17 cellular contexts compared by ENCODE assay signal in genomic region chr6:149425224-149425623, GRCh38. TPM values are rescaled to one million over a fixed set of nuclear protein-coding genes. Genes with fewer than 3 reads are reported as not detected.
A peak's percentile ranks its signal among the peaks of the same experiment; 100 is the strongest.
DNase-seq lines count a peak whose midpoint lies in the region; ATAC-seq and TF ChIP-seq lines count a peak whose summit lies in the region.
"Had no signal": no experiment of that assay in that cellular context is flagged by ENCODE, and none has a peak within 500 bp of the region (broad histone marks: within the 10 kb centered on the region; RNA-seq: fewer than 3 reads in every experiment).

No MANE protein-coding gene starts in this region.

- H4K20me1 ChIP-seq in neural progenitor cell (ENCODE audit: low read depth) = no peaks in the 10 kb centered on the region

- H3K27ac Mint-ChIP-seq in endothelial cell (ENCODE audit: unreplicated experiment) (peak overlapping the region; percentile 78), neural progenitor cell (peak overlapping the region; percentile 27), type B pancreatic cell (no peak overlapping the region)
- H3K27ac Mint-ChIP-seq in stimulated activated memory B cell treated with anti-CD40 and anti-IgM and Interleukin-4, amounts not matched to agents 10 μg/mL and 1 μg/mL and 100 μg/mL, for 72 hours = no peak overlapping the region

- no peaks in the 10 kb centered on the region for H3K79me2 ChIP-seq in neural progenitor cell (ENCODE audit: low read depth)

- H3K4me2 ChIP-seq in neural progenitor cell = no peak overlapping the region

- no peaks in the 10 kb centered on the region for H3F3A ChIP-seq in neural progenitor cell (ENCODE audit: low read depth)

- H2AFZ ChIP-seq in neural progenitor cell (replicated peaks) = no peak overlapping the region

- H3K27me3 Mint-ChIP-seq in endothelial cell (ENCODE audit: unreplicated experiment) (peaks cover 9% of the 10 kb centered on the region), neural progenitor cell (ENCODE audit: insufficient read depth, low read depth) (peaks cover 18% of the 10 kb centered on the region), type B pancreatic cell (peaks cover 2% of the 10 kb centered on the region)
- H3K27me3 Mint-ChIP-seq in stimulated activated memory B cell treated with anti-CD40 and anti-IgM and Interleukin-4, amounts not matched to agents 10 μg/mL and 1 μg/mL and 100 μg/mL, for 72 hours = no peaks in the 10 kb centered on the region
- H3K27me3 Mint-ChIP-seq: CD4-positive, CD25-positive, alpha-beta regulatory T cell had no signal

- peak; percentile 17 for ATAC-seq in stimulated activated memory B cell treated with anti-CD40 and anti-IgM and Interleukin-4, amounts not matched to agents 10 μg/mL and 1 μg/mL and 100 μg/mL, for 72 hours
- ATAC-seq in HG03025 (IDR thresholded peaks at IDR 0.05; ENCODE audit: low FRiP score, unreplicated experiment) = no peak
- ATAC-seq: K562 had no signal

- H3K36me3 ChIP-seq in neural progenitor cell = no peaks in the 10 kb centered on the region
- H3K36me3 ChIP-seq: BE2C, HAP-1 had no signal

- no peak overlapping the region for H3K9ac ChIP-seq in neural progenitor cell

- H3K4me1 Mint-ChIP-seq in endothelial cell (ENCODE audit: unreplicated experiment) (peaks cover 9% of the 10 kb centered on the region), neural progenitor cell (peaks cover 29% of the 10 kb centered on the region), type B pancreatic cell (ENCODE audit: unreplicated experiment) (peaks cover 25% of the 10 kb centered on the region)
- peaks cover 12% of the 10 kb centered on the region for H3K4me1 Mint-ChIP-seq in stimulated activated memory B cell treated with anti-CD40 and anti-IgM and Interleukin-4, amounts not matched to agents 10 μg/mL and 1 μg/mL and 100 μg/mL, for 72 hours

- peaks cover 16% of the 10 kb centered on the region for H3K4me1 ChIP-seq in neural progenitor cell
- H3K4me1 ChIP-seq: BE2C, HAP-1 had no signal

- H3K36me3 Mint-ChIP-seq in endothelial cell (ENCODE audit: low read depth, unreplicated experiment) (no peaks in the 10 kb centered on the region), neural progenitor cell (no peaks in the 10 kb centered on the region), type B pancreatic cell (no peaks in the 10 kb centered on the region)
- H3K36me3 Mint-ChIP-seq in stimulated activated memory B cell treated with anti-CD40 and anti-IgM and Interleukin-4, amounts not matched to agents 10 μg/mL and 1 μg/mL and 100 μg/mL, for 72 hours = no peaks in the 10 kb centered on the region
- H3K36me3 Mint-ChIP-seq: CD4-positive, CD25-positive, alpha-beta regulatory T cell; CD8-positive, alpha-beta memory T cell had no signal

- TF ChIP-seq CTCF in VCaP (conservative IDR thresholded peaks at IDR 0.05) (no peak), endothelial cell (IDR thresholded peaks at IDR 0.05; ENCODE audit: unreplicated experiment) (no peak), neural progenitor cell (IDR thresholded peaks at IDR 0.05) (no peak), type B pancreatic cell (conservative IDR thresholded peaks at IDR 0.05) (no peak)

- H3K4me3 ChIP-seq in neural progenitor cell = no peak overlapping the region
- H3K4me3 ChIP-seq: HAP-1, K562 had no signal

- H3K9me3 Mint-ChIP-seq in endothelial cell (ENCODE audit: unreplicated experiment) (no peaks in the 10 kb centered on the region), neural progenitor cell (no peaks in the 10 kb centered on the region), type B pancreatic cell (no peaks in the 10 kb centered on the region)
- H3K9me3 Mint-ChIP-seq in stimulated activated memory B cell treated with anti-CD40 and anti-IgM and Interleukin-4, amounts not matched to agents 10 μg/mL and 1 μg/mL and 100 μg/mL, for 72 hours = no peaks in the 10 kb centered on the region
- H3K9me3 Mint-ChIP-seq: CD4-positive, CD25-positive, alpha-beta regulatory T cell; CD8-positive, alpha-beta memory T cell had no signal

- H3K9me3 ChIP-seq in neural progenitor cell (ENCODE audit: low read depth) = no peaks in the 10 kb centered on the region
- H3K9me3 ChIP-seq: BE2C, HAP-1 had no signal

- no peaks in the 10 kb centered on the region for H3K27me3 ChIP-seq in neural progenitor cell
- H3K27me3 ChIP-seq: BE2C had no signal

- DNase-seq in endothelial cell (ENCODE audit: low spot score) = no peak
- no peak for DNase-seq in neural progenitor cell (ENCODE audit: low spot score)
- no peak for DNase-seq in type B pancreatic cell (ENCODE audit: extremely low spot score, unreplicated experiment)
- DNase-seq in stimulated activated CD4-positive, alpha-beta T cell treated with anti-CD3 and anti-CD28 coated beads, Interleukin-1b, Interleukin-23, amount 100 ng/mL, for 48 hours = no peak
- no peak for DNase-seq in LoVo (ENCODE audit: low spot score)
- DNase-seq: ACHN; BE2C; C1 segment of cervical spinal cord; CD4-positive, CD25-positive, alpha-beta regulatory T cell; CD8-positive, alpha-beta memory T cell; COR-L47 had no signal

- H3K4me3 Mint-ChIP-seq in endothelial cell (ENCODE audit: unreplicated experiment) (no peak overlapping the region), neural progenitor cell (no peak overlapping the region), type B pancreatic cell (no peak overlapping the region)
- H3K4me3 Mint-ChIP-seq in stimulated activated memory B cell treated with anti-CD40 and anti-IgM and Interleukin-4, amounts not matched to agents 10 μg/mL and 1 μg/mL and 100 μg/mL, for 72 hours = no peak overlapping the region
- H3K4me3 Mint-ChIP-seq: CD4-positive, CD25-positive, alpha-beta regulatory T cell; CD8-positive, alpha-beta memory T cell had no signal

- H3K27ac ChIP-seq in VCaP (peak overlapping the region; percentile 68; the same call in 1 of the 2 replicates), neural progenitor cell (no peak overlapping the region)
- H3K27ac ChIP-seq: HL-60 had no signal

RNA-seq across cellular contexts. Expression of gene SUMO4, which starts 25.2 kb away (rescaled TPM):
- 4.8 TPM for total RNA-seq in endothelial cell (ENCODE audit: unreplicated experiment)
- 0.82 and 2.3 TPM in 2 replicates for total RNA-seq in neural progenitor cell (ENCODE audit: low replicate concordance)
- total RNA-seq in type B pancreatic cell (ENCODE audit: low replicate concordance) = 0.98 and 2.8 TPM in 2 replicates

RNA-seq across cellular contexts. Expression of gene ZC3H12D, which starts 59.6 kb away (rescaled TPM):
- 0.72 TPM for total RNA-seq in endothelial cell (ENCODE audit: unreplicated experiment)
- total RNA-seq in neural progenitor cell (ENCODE audit: low replicate concordance) = 0.03 TPM in 1 of 2 replicates, not detected in the other
- 0.58 and 0.98 TPM in 2 replicates for total RNA-seq in type B pancreatic cell (ENCODE audit: low replicate concordance)

Comparison
In these comparisons a context has a peak if more than half of its experiments do, and no peak if none do; other contexts are left out.
1. H3K27ac Mint-ChIP-seq: peak in endothelial cell (single experiment) and neural progenitor cell (single experiment); none in stimulated activated memory B cell treated with anti-CD40 and anti-IgM and Interleukin-4, amounts not matched to agents 10 μg/mL and 1 μg/mL and 100 μg/mL, for 72 hours (single experiment) and type B pancreatic cell (single experiment).